14 cellular contexts compared by ENCODE assay signal in the genomic region with DNA sequence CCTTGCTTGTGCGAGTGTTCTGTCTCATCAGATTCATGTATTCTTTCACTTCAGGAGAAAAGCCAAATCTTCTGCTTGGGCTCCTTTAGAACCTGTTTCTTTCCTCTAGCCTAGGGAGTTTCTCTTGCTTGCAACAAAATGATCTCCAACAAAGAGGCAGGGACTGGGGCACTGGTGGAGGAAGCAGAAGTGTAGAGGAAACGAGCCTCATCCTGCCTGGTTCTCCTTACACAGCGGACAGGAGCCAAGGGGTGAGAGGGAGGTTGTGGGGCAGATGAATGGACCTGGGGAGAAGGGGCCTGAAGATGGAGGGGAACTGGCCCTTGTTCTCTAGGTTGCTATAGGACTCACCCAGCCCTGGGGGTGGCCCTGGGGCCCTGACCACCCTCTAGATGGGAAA.
DNase-seq lines count a peak whose midpoint lies in the region; ATAC-seq, FAIRE-seq and TF ChIP-seq lines count a peak whose summit lies in the region.
"Had no signal": no experiment of that assay in that cellular context is flagged by ENCODE, and none has a peak within 500 bp of the region (broad histone marks: within the 10 kb centered on the region; RNA-seq: fewer than 3 reads in every experiment).

No MANE protein-coding gene starts in this region.

- FAIRE-seq in pancreas (lab: Jason Lieb, UNC), result no peak

- peak overlapping the region in 4 of 6 donors; percentile 30 to 72 (median 60) for H3K27ac Mint-ChIP-seq in naive B cell
- H3K27ac Mint-ChIP-seq: CD8-positive, alpha-beta T cell had no signal

- H3K4me3 ChIP-seq in upper lobe of left lung (peak overlapping the region in 3 of 4 donors; percentile 13 to 33 (median 14)), pancreas (no peak overlapping the region)
- H3K4me3 ChIP-seq: ovary had no signal

- no peak overlapping the region for H3K27ac ChIP-seq in foreskin keratinocyte
- peak overlapping the region; percentile 30 to 73 (median 59) for H3K27ac ChIP-seq in upper lobe of left lung
- no peak overlapping the region for H3K27ac ChIP-seq in pancreas
- H3K27ac ChIP-seq: ovary, WERI-Rb-1 had no signal

- peaks cover 24 to 34% (median 24%) of the 10 kb centered on the region in 3 donors for H3K4me1 Mint-ChIP-seq in naive B cell

- intact Hi-C loops in pancreas (cut with DNase I), result no loop called here

- H3K9me3 Mint-ChIP-seq in naive B cell, result no peaks in the 10 kb centered on the region
- H3K9me3 Mint-ChIP-seq: CD8-positive, alpha-beta T cell had no signal

- TF ChIP-seq POLR2A in upper lobe of left lung (IDR thresholded peaks at IDR 0.05), result no peak

- H3K36me3 ChIP-seq in upper lobe of left lung (no peaks in the 10 kb centered on the region), pancreas (no peaks in the 10 kb centered on the region)
- H3K36me3 ChIP-seq: ovary, WERI-Rb-1 had no signal

- H3K4me1 ChIP-seq in foreskin keratinocyte (peaks cover 4% of the 10 kb centered on the region), upper lobe of left lung (peaks cover 19 to 28% (median 21%) of the 10 kb centered on the region in 4 donors), pancreas (peaks cover 0 to 15% (median 15%) of the 10 kb centered on the region in 3 donors)

- WGBS in upper lobe of left lung, 2 donors, result 31 to 39% methylated on average over 3 of the region's 3 CpGs
- 83 to 90% methylated on average over 3 of the region's 3 CpGs for WGBS in pancreas, 2 donors

- TF ChIP-seq EP300 in upper lobe of left lung (IDR thresholded peaks at IDR 0.05), result no peak

- no peak for TF ChIP-seq CTCF in foreskin keratinocyte (conservative IDR thresholded peaks at IDR 0.05)
- TF ChIP-seq CTCF in upper lobe of left lung (IDR thresholded peaks at IDR 0.05), result no peak
- no peak for TF ChIP-seq CTCF in pancreas (IDR thresholded peaks at IDR 0.05)

- peak overlapping the region in 4 of 8 donors; percentile 16 to 34 (median 26) for H3K4me3 Mint-ChIP-seq in naive B cell
- H3K4me3 Mint-ChIP-seq: CD8-positive, alpha-beta T cell had no signal

- H3K9me3 ChIP-seq in upper lobe of left lung, result no peaks in the 10 kb centered on the region
- no peaks in the 10 kb centered on the region for H3K9me3 ChIP-seq in pancreas
- H3K9me3 ChIP-seq: ovary had no signal

- DNase-seq in NOMO-1 treated with DMSO at 0.1 percent for 48 hours (lab: John Stamatoyannopoulos, UW; ENCODE audit: unreplicated experiment) (peak; percentile 15), NOMO-1 (lab: John Stamatoyannopoulos, UW; ENCODE audit: unreplicated experiment in 2 of 2) (no peak), foreskin keratinocyte (no peak), naive B cell (no peak), upper lobe of left lung (no peak), activated gamma-delta T cell (lab: John Stamatoyannopoulos, UW) (no peak), amygdala (lab: John Stamatoyannopoulos, UW) (no peak), pancreas (no peak)
- DNase-seq: 8988T; CD8-positive, alpha-beta T cell; stimulated activated CD4-positive, alpha-beta T cell treated with anti-CD3 and anti-CD28 coated beads, Interleukin-15, amount 100 ng/mL, for 24 hours; WERI-Rb-1 had no signal

- ATAC-seq in foreskin keratinocyte (peak; percentile 7), naive B cell (ENCODE audit: low read depth in 2 of 2) (no peak), upper lobe of left lung (ENCODE audit: low FRiP score in 2 of 2) (peak; percentile 58 to 65), pancreas (no peak)
- ATAC-seq: CD8-positive, alpha-beta T cell; SK-N-SH treated with all-trans-retinoic acid at 6 μM for 48 hours had no signal

- no peaks in the 10 kb centered on the region for H3K27me3 Mint-ChIP-seq in naive B cell

- H3K27me3 ChIP-seq in foreskin keratinocyte (no peaks in the 10 kb centered on the region), upper lobe of left lung (no peaks in the 10 kb centered on the region), pancreas (no peaks in the 10 kb centered on the region)
- H3K27me3 ChIP-seq: ovary had no signal

- H3K36me3 Mint-ChIP-seq in naive B cell, result no peaks in the 10 kb centered on the region
- H3K36me3 Mint-ChIP-seq: CD8-positive, alpha-beta T cell had no signal

Comparison
In these comparisons a context has a peak if more than half of its experiments do, and no peak if none do; other contexts are left out.
1. ATAC-seq: peak in foreskin keratinocyte (single experiment) and upper lobe of left lung (2 of 2); none in naive B cell (0 of 2) and pancreas (0 of 4).
2. H3K27ac ChIP-seq: peak in upper lobe of left lung (4 of 4); none in foreskin keratinocyte (single experiment) and pancreas (0 of 4).
3. H3K4me3 ChIP-seq: peak in upper lobe of left lung (3 of 4); none in pancreas (0 of 4).